ENCODE assay signal across 1 cellular context in the genomic region with DNA sequence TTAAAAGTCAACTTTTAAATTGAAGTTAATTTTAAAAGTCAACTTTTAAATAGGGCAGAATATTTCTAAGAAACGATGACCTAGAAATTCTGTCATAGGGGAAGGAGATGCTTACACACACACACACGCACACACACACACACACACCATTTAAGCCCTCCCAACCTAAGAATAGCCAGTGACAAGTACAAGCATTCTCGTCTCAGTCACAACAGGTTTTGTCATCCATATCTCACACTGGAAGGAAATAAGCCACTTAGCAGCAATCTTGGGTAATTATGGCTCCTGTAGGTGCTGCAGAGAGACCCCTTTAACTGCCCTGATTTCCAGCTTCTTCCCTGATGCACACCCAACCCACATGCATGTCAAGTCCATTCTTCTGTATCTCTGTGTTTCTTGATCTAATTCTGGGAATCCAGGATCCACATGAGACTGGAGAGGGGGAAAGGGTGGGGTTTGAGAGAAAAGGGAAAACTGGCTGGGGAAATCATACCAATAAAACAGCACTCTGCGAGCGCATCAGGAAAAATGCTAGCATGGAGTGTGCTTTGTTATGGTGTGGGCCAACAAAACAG.
TF ChIP-seq lines count a peak whose summit lies in the region.

No MANE protein-coding gene starts in this region.

TF ChIP-seq in GM23338, 12 proteins besides CTCF, POLR2A, EP300 and RAD21:
- TF ChIP-seq CREB1 (CRISPR knock-in tag; IDR thresholded peaks at IDR 0.05; ENCODE audit: low read depth), result no peak
- no peak for TF ChIP-seq NANOG (IDR thresholded peaks at IDR 0.05; ENCODE audit: borderline replicate concordance)
- TF ChIP-seq ZNF331 (CRISPR knock-in tag; IDR thresholded peaks at IDR 0.05; ENCODE audit: low read depth), result no peak
- no peak for TF ChIP-seq STAT1 (IDR thresholded peaks at IDR 0.05; ENCODE audit: unreplicated experiment)
- no peak for TF ChIP-seq EZH2phosphoT487 (IDR thresholded peaks at IDR 0.05; ENCODE audit: unreplicated experiment)
- TF ChIP-seq JUNB (IDR thresholded peaks at IDR 0.05; ENCODE audit: unreplicated experiment), result no peak
- no peak for TF ChIP-seq POLR2AphosphoS5 (IDR thresholded peaks at IDR 0.05; ENCODE audit: low read depth)
- TF ChIP-seq EZH2 (IDR thresholded peaks at IDR 0.05; ENCODE audit: low read depth, unreplicated experiment), result no peak
